9 cellular contexts compared by ENCODE assay signal in the genomic region with DNA sequence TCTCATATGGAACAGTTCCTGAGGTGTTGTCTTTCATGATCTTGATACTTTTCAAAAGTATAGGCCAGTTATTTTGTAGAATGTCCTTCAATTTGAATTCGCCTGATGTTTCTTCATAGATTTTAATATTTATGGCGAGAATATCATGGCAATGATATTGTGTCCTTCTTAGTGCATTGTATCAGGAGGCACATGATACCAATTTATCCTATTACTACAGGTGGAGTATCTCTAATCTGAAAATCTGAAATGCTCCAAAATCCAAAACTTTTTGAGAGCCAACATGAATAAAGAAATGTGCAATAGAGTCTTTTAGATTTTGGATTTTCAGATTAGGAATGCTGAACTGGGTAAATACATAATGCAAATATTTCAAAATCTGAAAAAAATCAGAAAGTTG.
"Had no signal": no experiment of that assay in that cellular context is flagged by ENCODE, and none has a peak within 500 bp of the region (broad histone marks: within the 10 kb centered on the region; RNA-seq: fewer than 3 reads in every experiment).

No MANE protein-coding gene starts in this region.

- ATAC-seq: activated CD4-positive, alpha-beta T cell treated with anti-CD3 and anti-CD28 coated beads for 36 hours; activated CD4-positive, CD25-positive, alpha-beta regulatory T cell treated with anti-CD3 and anti-CD28 coated beads, Interleukin-2, amount 50 U/mL, for 24 hours; activated CD8-positive, alpha-beta memory T cell treated with anti-CD3 and anti-CD28 coated beads, Interleukin-2, amount 10 ng/mL, durations not matched to agents 7 days and 5 days; activated CD8-positive, alpha-beta T cell treated with anti-CD3 and anti-CD28 coated beads for 36 hours; activated CD8-positive, alpha-beta T cell treated with anti-CD3 and anti-CD28 coated beads, Interleukin-2, amount 10 ng/mL, durations not matched to agents 7 days and 5 days; T-helper 17 cell; WTC11 had no signal

- H3K27ac ChIP-seq: VCaP, WERI-Rb-1 had no signal

- H3K36me3 ChIP-seq: WERI-Rb-1 had no signal
